ENCODE assay signal across 17 cellular contexts in the genomic region with DNA sequence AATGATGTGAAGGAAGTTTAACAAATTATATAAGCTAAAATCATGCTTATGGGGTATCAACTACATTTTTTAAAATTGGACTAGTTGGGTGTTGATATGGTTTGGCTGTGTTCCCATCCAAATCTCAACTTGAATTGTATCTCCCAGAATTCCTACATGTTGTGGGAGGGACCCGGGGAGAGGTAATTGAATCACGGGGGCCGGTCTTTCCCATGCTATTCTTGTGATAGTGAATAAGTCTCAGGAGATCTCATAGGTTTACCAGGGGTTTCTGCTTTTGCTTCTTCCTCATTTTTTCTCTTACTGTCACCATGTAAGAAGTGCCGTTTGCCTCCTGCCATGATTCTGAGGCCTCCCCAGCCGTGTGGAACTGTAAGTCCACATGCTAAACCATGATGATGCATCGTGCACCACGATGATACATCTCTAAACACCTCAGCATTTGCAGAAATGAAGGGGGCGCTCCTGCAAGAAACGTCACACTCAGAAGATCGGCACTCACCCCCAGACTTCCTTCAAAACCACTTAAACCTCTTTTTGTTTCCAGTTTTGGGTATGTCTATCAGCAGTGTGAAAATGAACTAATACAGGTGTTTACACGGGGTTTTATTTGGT.
DNase-seq lines count a peak whose midpoint lies in the region; ATAC-seq, FAIRE-seq and TF ChIP-seq lines count a peak whose summit lies in the region.
"Had no signal": no experiment of that assay in that cellular context is flagged by ENCODE, and none has a peak within 500 bp of the region (broad histone marks: within the 10 kb centered on the region; RNA-seq: fewer than 3 reads in every experiment).

No MANE protein-coding gene starts in this region.

- POLR2A ChIA-PET in Caco-2 (lab: Charles Lee): no interaction called here

- H3K36me3 ChIP-seq in kidney (ENCODE audit: control insufficient read depth in 1 of 2, insufficient read depth in 2 of 2, low read length in 2 of 2) (no peaks in the 10 kb centered on the region), upper lobe of right lung (no peaks in the 10 kb centered on the region), Caco-2 (ENCODE audit: control insufficient read depth, insufficient read depth, low read length) (peaks cover 4% of the 10 kb centered on the region; the same call in 1 of the 2 replicates)

- no peak overlapping the region for H3K27ac Mint-ChIP-seq in Caco-2 (ENCODE audit: unreplicated experiment)

- peaks cover 52% of the 10 kb centered on the region for H3K36me3 Mint-ChIP-seq in Caco-2 (ENCODE audit: insufficient read depth, unreplicated experiment)

- FAIRE-seq in kidney (lab: Jason Lieb, UNC): no peak
- FAIRE-seq: HepG2, keratinocyte, urothelium cell line had no signal

- DNase-seq in stimulated activated CD4-positive, alpha-beta T cell treated with anti-CD3 and anti-CD28 coated beads, Interleukin-15, amount 100 ng/mL, for 24 hours: peak; percentile 10
- DNase-seq in stimulated activated CD4-positive, alpha-beta T cell treated with anti-CD3 and anti-CD28 coated beads, Interleukin-12 subunit alpha, Interleukin-12 subunit beta, amount 100 ng/mL, for 4 hours: no peak
- DNase-seq in NCI-H69 (lab: John Stamatoyannopoulos, UW): peak; percentile 71
- DNase-seq in kidney: peak; percentile 4
- DNase-seq in upper lobe of right lung: peak; percentile 1
- no peak for DNase-seq in AG20443 (ENCODE audit: low spot score)
- DNase-seq in Caco-2: no peak
- no peak for DNase-seq in globus pallidus (ENCODE audit: low spot score)
- DNase-seq: activated CD4-positive, alpha-beta T cell treated with anti-CD3 and anti-CD28 coated beads, Interleukin-2, amount 50 U/mL, for 4 hours; NCI-H1694 treated with DMSO at 0.1 percent for 48 hours; posterior cingulate gyrus; stimulated activated CD4-positive, alpha-beta T cell treated with anti-CD3 and anti-CD28 coated beads, Interleukin-2, amount 100 ng/mL, for 24 hours; T-helper 9 cell had no signal

- peaks cover 2% of the 10 kb centered on the region for H3K9me3 Mint-ChIP-seq in Caco-2 (ENCODE audit: unreplicated experiment)

- H3K27me3 ChIP-seq in upper lobe of right lung (no peaks in the 10 kb centered on the region), Caco-2 (replicated peaks; ENCODE audit: control insufficient read depth, insufficient read depth, low read length) (no peaks in the 10 kb centered on the region)

- intact Hi-C loops in kidney (cut with DNase I): no loop called here
- intact Hi-C loops in upper lobe of right lung (cut with DNase I): no loop called here
- intact Hi-C loops in Caco-2 (cut with micrococcal nuclease; ENCODE audit: unreplicated experiment): no loop called here

- BruUV-seq in Caco-2 (replicated peaks; lab: Mats Ljungman, UMichigan): no TSS peak

- no peak for ATAC-seq in upper lobe of right lung
- ATAC-seq: HepG2, Right ventricle myocardium inferior had no signal

- H3K4me1 ChIP-seq in kidney (ENCODE audit: control insufficient read depth in 1 of 2, insufficient read depth in 1 of 2, low read depth in 1 of 2, low read length in 2 of 2) (no peaks in the 10 kb centered on the region), upper lobe of right lung (no peaks in the 10 kb centered on the region), Caco-2 (no peaks in the 10 kb centered on the region)

- no peak overlapping the region for H3K4me3 Mint-ChIP-seq in Caco-2 (ENCODE audit: unreplicated experiment)

- TF ChIP-seq CTCF in kidney (IDR thresholded peaks at IDR 0.05; ENCODE audit: borderline replicate concordance, extremely low read depth, insufficient read depth) (no peak), upper lobe of right lung (IDR thresholded peaks at IDR 0.05) (no peak), Caco-2 (IDR thresholded peaks at IDR 0.05; ENCODE audit: insufficient read depth in 1 of 2, low read depth in 1 of 2, low read length in 1 of 2, severe bottlenecking in 1 of 2, unreplicated experiment in 1 of 2) (no peak)

- H3K27ac ChIP-seq in kidney (ENCODE audit: low read depth in 2 of 2, low read length in 2 of 2) (no peak overlapping the region), upper lobe of right lung (no peak overlapping the region)

- no peaks in the 10 kb centered on the region for H3K27me3 Mint-ChIP-seq in Caco-2 (ENCODE audit: insufficient read depth, unreplicated experiment)

- no peak overlapping the region for H3K9ac ChIP-seq in kidney (ENCODE audit: low read length in 2 of 2)

- CTCF ChIA-PET in Caco-2 (lab: Charles Lee): no interaction called here

- H3K9me3 ChIP-seq in kidney (ENCODE audit: control insufficient read depth in 1 of 2, low read length in 2 of 2): no peaks in the 10 kb centered on the region
- no peaks in the 10 kb centered on the region for H3K9me3 ChIP-seq in upper lobe of right lung
- H3K9me3 ChIP-seq in Caco-2: no peaks in the 10 kb centered on the region

- no peak overlapping the region for H3K4me3 ChIP-seq in kidney (ENCODE audit: low read length in 2 of 2)
- H3K4me3 ChIP-seq in upper lobe of right lung: no peak overlapping the region
- H3K4me3 ChIP-seq in Caco-2 (ENCODE audit: low read depth, low read length): no peak overlapping the region

- H3K4me1 Mint-ChIP-seq in Caco-2 (ENCODE audit: low read depth, unreplicated experiment): no peaks in the 10 kb centered on the region

Comparison
In these comparisons a context has a peak if more than half of its experiments do, and no peak if none do; other contexts are left out.
1. DNase-seq: peak in stimulated activated CD4-positive, alpha-beta T cell treated with anti-CD3 and anti-CD28 coated beads, Interleukin-15, amount 100 ng/mL, for 24 hours (single experiment), NCI-H69 (single experiment), kidney (single experiment) and upper lobe of right lung (single experiment); none in stimulated activated CD4-positive, alpha-beta T cell treated with anti-CD3 and anti-CD28 coated beads, Interleukin-12 subunit alpha, Interleukin-12 subunit beta, amount 100 ng/mL, for 4 hours (single experiment), AG20443 (single experiment), Caco-2 (0 of 2) and globus pallidus (single experiment).